Comparison of ENCODE assay signal across 24 cellular contexts in the genomic region with DNA sequence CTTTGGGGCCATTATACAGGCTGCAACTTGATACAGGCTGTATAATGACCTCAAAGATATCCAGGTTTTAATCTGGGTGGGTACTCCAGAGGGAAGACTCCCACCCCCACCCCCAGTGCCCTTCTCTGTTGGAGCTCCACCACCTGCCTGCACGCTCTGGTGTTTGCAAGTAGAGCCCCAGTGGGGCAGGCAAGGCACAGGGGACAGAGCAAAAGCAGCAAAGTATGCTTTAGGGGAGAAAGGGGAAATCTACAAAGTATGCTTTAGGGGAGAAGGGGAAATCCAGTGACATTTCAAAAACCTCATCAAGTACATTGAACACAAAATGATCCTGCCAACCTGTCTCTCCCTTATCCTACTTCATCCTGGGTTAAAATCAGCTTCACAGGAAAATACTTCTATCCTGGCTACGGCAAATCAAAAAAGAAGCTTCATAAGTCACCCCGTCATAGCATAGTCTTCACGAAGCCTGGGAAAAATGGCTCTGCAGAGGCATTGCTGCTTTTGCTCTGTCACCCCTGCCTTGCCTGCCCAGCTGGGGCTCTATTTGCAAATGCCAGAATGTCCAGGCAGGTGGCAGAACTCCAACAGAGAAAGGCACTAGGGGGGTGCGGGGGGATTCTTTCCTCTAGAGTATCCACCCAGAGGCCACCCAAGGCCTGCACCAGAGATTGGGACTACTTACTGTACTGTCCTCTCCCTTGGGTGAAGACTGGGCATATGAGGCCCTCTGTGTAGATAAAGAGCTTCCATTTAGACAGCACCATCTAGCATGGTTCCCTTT.
"Had no signal": no experiment of that assay in that cellular context is flagged by ENCODE, and none has a peak within 500 bp of the region (broad histone marks: within the 10 kb centered on the region; RNA-seq: fewer than 3 reads in every experiment).

No MANE protein-coding gene starts in this region.

- H3K4me2 ChIP-seq: smooth muscle cell had no signal

- H3K9me3 ChIP-seq: body of pancreas, heart right ventricle, sigmoid colon, thyroid gland, vagina had no signal

- H3K27ac ChIP-seq: body of pancreas, cardiac muscle cell, epithelial cell of prostate, heart right ventricle, sigmoid colon, thyroid gland, vagina had no signal

- H3K27me3 Mint-ChIP-seq: memory B cell had no signal

- H3K27me3 ChIP-seq: body of pancreas, cardiac muscle cell, sigmoid colon, thyroid gland, vagina had no signal

- H3K4me1 Mint-ChIP-seq: activated naive CD4-positive, alpha-beta T cell treated with anti-CD3 and anti-CD28 coated beads, Interleukin-2, amount 50 U/mL, for 24 hours had no signal

- H3K4me3 ChIP-seq: body of pancreas, cardiac muscle cell, heart right ventricle, sigmoid colon, smooth muscle cell, thyroid gland, vagina had no signal

- DNase-seq: activated CD4-positive, alpha-beta memory T cell treated with anti-CD3 and anti-CD28 coated beads for 36 hours; activated CD4-positive, alpha-beta T cell treated with anti-CD3 and anti-CD28 coated beads for 48 hours; activated gamma-delta T cell treated with Interleukin-2 at 50 U/mL for 16 hours; activated T-cell treated with anti-CD3 and anti-CD28 coated beads, Interleukin-2, amount 50 U/mL, for 1 hour; anterior cingulate cortex; body of pancreas; foreskin fibroblast; heart right ventricle; islet precursor cell; left cardiac atrium; occipital lobe; posterior cingulate gyrus; sigmoid colon; stimulated activated CD4-positive, alpha-beta T cell treated with anti-CD3 and anti-CD28 coated beads, Interleukin-15, amount 100 ng/mL, for 24 hours; stimulated activated naive CD4-positive, alpha-beta T cell treated with Interleukin-2 at 50 U/mL for 16 hours; substantia nigra; T-helper 17 cell; thyroid gland had no signal

- H3K4me1 ChIP-seq: body of pancreas, heart right ventricle, thyroid gland, vagina had no signal

- H3K36me3 Mint-ChIP-seq: activated CD4-positive, alpha-beta memory T cell treated with anti-CD3 and anti-CD28 coated beads for 36 hours; activated naive CD4-positive, alpha-beta T cell treated with anti-CD3 and anti-CD28 coated beads, Interleukin-2, amount 50 U/mL, for 24 hours; memory B cell had no signal

- H3K27ac Mint-ChIP-seq: activated CD4-positive, alpha-beta memory T cell treated with anti-CD3 and anti-CD28 coated beads for 36 hours; activated naive CD4-positive, alpha-beta T cell treated with anti-CD3 and anti-CD28 coated beads, Interleukin-2, amount 50 U/mL, for 24 hours; memory B cell; T-helper 17 cell had no signal

- H3K4me3 Mint-ChIP-seq: activated CD4-positive, alpha-beta memory T cell treated with anti-CD3 and anti-CD28 coated beads for 36 hours; activated naive CD4-positive, alpha-beta T cell treated with anti-CD3 and anti-CD28 coated beads, Interleukin-2, amount 50 U/mL, for 24 hours; T-helper 17 cell had no signal

- H3K36me3 ChIP-seq: cardiac muscle cell, heart right ventricle, sigmoid colon, thyroid gland, vagina had no signal

- ATAC-seq: body of pancreas, heart right ventricle, left cardiac atrium, T-helper 17 cell had no signal

- H3K9me3 Mint-ChIP-seq: activated CD4-positive, alpha-beta memory T cell treated with anti-CD3 and anti-CD28 coated beads for 36 hours; activated naive CD4-positive, alpha-beta T cell treated with anti-CD3 and anti-CD28 coated beads, Interleukin-2, amount 50 U/mL, for 24 hours; memory B cell had no signal
